Comparison of ENCODE assay signal across 21 cellular contexts in genomic region chr20:60481051-60481741, GRCh38.
"Had no signal": no experiment of that assay in that cellular context is flagged by ENCODE, and none has a peak within 500 bp of the region (broad histone marks: within the 10 kb centered on the region; RNA-seq: fewer than 3 reads in every experiment).

No MANE protein-coding gene starts in this region.

- DNase-seq: activated B cell treated with CpG ODN at 0.5 μM for 24 hours; activated CD4-positive, alpha-beta T cell treated with anti-CD3 and anti-CD28 coated beads for 36 hours; activated CD4-positive, alpha-beta T cell treated with anti-CD3 and anti-CD28 coated beads, Interleukin-2, amount 50 U/mL, for 4 hours; activated CD8-positive, alpha-beta memory T cell treated with anti-CD3 and anti-CD28 coated beads for 24 hours; activated CD8-positive, alpha-beta memory T cell treated with anti-CD3 and anti-CD28 coated beads, Interleukin-2, amount 50 U/mL, for 4 hours; activated naive CD4-positive, alpha-beta T cell; activated T-cell treated with anti-CD3 and anti-CD28 coated beads, Interleukin-2, amount 50 U/mL, for 24 hours; amygdala; cerebellar nuclear complex; endodermal cell; foreskin keratinocyte; mammary epithelial cell; naive thymus-derived CD8-positive, alpha-beta T cell; retina; stimulated activated CD4-positive, alpha-beta T cell treated with anti-CD3 and anti-CD28 coated beads, Interleukin-4, amount 100 ng/mL, for 24 hours; stimulated activated naive CD8-positive, alpha-beta T cell treated with anti-CD3 and anti-CD28 coated beads, Interleukin-15, Interleukin-2, amounts not matched to agents 100 U/mL and 50 U/mL, for 24 hours; T1000; thyroid gland had no signal

- H3K4me3 ChIP-seq: coronary artery, neural progenitor cell, thyroid gland had no signal

- H2AFZ ChIP-seq: neural progenitor cell had no signal

- H3K4me2 ChIP-seq: neural progenitor cell had no signal

- H3K9ac ChIP-seq: neural progenitor cell had no signal

- H3K36me3 ChIP-seq: neural progenitor cell, thyroid gland had no signal

- H3K27me3 ChIP-seq: neural progenitor cell, thyroid gland had no signal

- ATAC-seq: activated CD4-positive, alpha-beta T cell treated with anti-CD3 and anti-CD28 coated beads for 36 hours; activated T-helper 17 cell treated with anti-CD3 and anti-CD28 coated beads, Interleukin-2, amount 50 U/mL, for 72 hours; foreskin keratinocyte; naive thymus-derived CD8-positive, alpha-beta T cell; stimulated activated naive CD8-positive, alpha-beta T cell treated with anti-CD3 and anti-CD28 coated beads, Interleukin-15, Interleukin-2, amounts not matched to agents 100 U/mL and 50 U/mL, for 24 hours had no signal

- H3K4me1 ChIP-seq: foreskin keratinocyte, thyroid gland had no signal

- H3K9me3 ChIP-seq: thyroid gland had no signal

- H3K27ac ChIP-seq: coronary artery, foreskin keratinocyte, neural progenitor cell, thyroid gland had no signal
